In genomic region chr5:67002832-67003231, GRCh38 we compare ENCODE assay signal across 13 cellular contexts.
DNase-seq lines count a peak whose midpoint lies in the region; ATAC-seq and TF ChIP-seq lines count a peak whose summit lies in the region.
"Had no signal": no experiment of that assay in that cellular context is flagged by ENCODE, and none has a peak within 500 bp of the region (broad histone marks: within the 10 kb centered on the region; RNA-seq: fewer than 3 reads in every experiment).

No MANE protein-coding gene starts in this region.

- WGBS in stomach, 5 donors = 30 to 39% (median 34%) methylated on average over 2 of the region's 2 CpGs

- POLR2A ChIA-PET in activated B cell treated with CpG ODN at 0.5 μM for 24 hours (lab: Charles Lee) = no interaction called here
- POLR2A ChIA-PET in activated CD8-positive, alpha-beta T cell treated with anti-CD3 and anti-CD28 coated beads for 36 hours (lab: Charles Lee) = interaction anchor here (1.1 kb wide), 1 partner anchor 10 kb away, joined by 3 read pairs; no protein-coding TSS in a partner anchor

- no peaks in the 10 kb centered on the region for H3K27me3 ChIP-seq in DND-41 (ENCODE audit: insufficient read depth, low read length, poor library complexity)
- H3K27me3 ChIP-seq in stomach = no peaks in the 10 kb centered on the region

- H2AFZ ChIP-seq in DND-41 (ENCODE audit: low read depth, low read length) = peak overlapping the region; percentile 36; the same call in 1 of the 2 replicates

- H3K27ac ChIP-seq in DND-41 (ENCODE audit: low read length) = no peak overlapping the region
- H3K27ac ChIP-seq in stomach = peak overlapping the region in 4 of 5 donors; percentile 85 to 94 (median 90)
- H3K27ac ChIP-seq: HL-60 had no signal

- no peaks in the 10 kb centered on the region for H4K20me1 ChIP-seq in DND-41 (ENCODE audit: insufficient read depth, low read length)

- H3K79me2 ChIP-seq in DND-41 (ENCODE audit: insufficient read depth, low read length) = peaks cover 4% of the 10 kb centered on the region; the same call in 1 of the 2 replicates

- no peaks in the 10 kb centered on the region for H3K9me3 ChIP-seq in DND-41 (ENCODE audit: insufficient read depth, low read length, severe bottlenecking)
- no peaks in the 10 kb centered on the region for H3K9me3 ChIP-seq in stomach

- H3K36me3 Mint-ChIP-seq in activated B cell treated with CpG ODN at 0.5 μM for 24 hours (ENCODE audit: low read depth) = no peaks in the 10 kb centered on the region
- H3K36me3 Mint-ChIP-seq in immature natural killer cell = no peaks in the 10 kb centered on the region
- no peaks in the 10 kb centered on the region for H3K36me3 Mint-ChIP-seq in activated CD8-positive, alpha-beta T cell treated with anti-CD3 and anti-CD28 coated beads for 36 hours (ENCODE audit: low read depth)

- H3K4me3 ChIP-seq in DND-41 (ENCODE audit: low read depth in 1 of 2, low read length in 2 of 2) (no peak overlapping the region), stomach (no peak overlapping the region)

- no peak for TF ChIP-seq EP300 in stomach (IDR thresholded peaks at IDR 0.05)

- H3K27me3 Mint-ChIP-seq in activated B cell treated with CpG ODN at 0.5 μM for 24 hours = no peaks in the 10 kb centered on the region
- peaks cover 0 to 4% (median 4%) of the 10 kb centered on the region in 3 donors for H3K27me3 Mint-ChIP-seq in immature natural killer cell (ENCODE audit: low read depth in 3 of 3)
- no peaks in the 10 kb centered on the region for H3K27me3 Mint-ChIP-seq in activated CD8-positive, alpha-beta T cell treated with anti-CD3 and anti-CD28 coated beads for 36 hours
- H3K27me3 Mint-ChIP-seq: activated CD4-positive, alpha-beta T cell treated with anti-CD3 and anti-CD28 coated beads, Interleukin-2, amount 10 ng/mL, durations not matched to agents 24 days and 14 days had no signal

- H3K4me3 Mint-ChIP-seq in activated B cell treated with CpG ODN at 0.5 μM for 24 hours = peak overlapping the region; percentile 24
- peak overlapping the region; percentile 55 to 95 (median 79) for H3K4me3 Mint-ChIP-seq in immature natural killer cell
- H3K4me3 Mint-ChIP-seq in activated CD8-positive, alpha-beta T cell treated with anti-CD3 and anti-CD28 coated beads for 36 hours = no peak overlapping the region

- H3K4me1 ChIP-seq in DND-41 (ENCODE audit: insufficient read depth, low read length) (peaks cover 33% of the 10 kb centered on the region), stomach (peaks cover 14 to 44% (median 35%) of the 10 kb centered on the region in 4 donors)

- no peak overlapping the region for H3K27ac Mint-ChIP-seq in activated B cell treated with CpG ODN at 0.5 μM for 24 hours
- peak overlapping the region in 4 of 6 donors; percentile 13 to 87 (median 57) for H3K27ac Mint-ChIP-seq in immature natural killer cell
- no peak overlapping the region for H3K27ac Mint-ChIP-seq in activated CD8-positive, alpha-beta T cell treated with anti-CD3 and anti-CD28 coated beads for 36 hours
- H3K27ac Mint-ChIP-seq: activated CD4-positive, alpha-beta T cell treated with anti-CD3 and anti-CD28 coated beads, Interleukin-2, amount 10 ng/mL, durations not matched to agents 24 days and 14 days had no signal

- DNase-seq in DND-41 = no peak
- no peak for DNase-seq in activated B cell treated with CpG ODN at 0.5 μM for 24 hours
- no peak for DNase-seq in immature natural killer cell
- no peak for DNase-seq in stomach
- DNase-seq in activated CD8-positive, alpha-beta T cell treated with anti-CD3 and anti-CD28 coated beads for 36 hours = no peak
- no peak for DNase-seq in hypothalamus (lab: John Stamatoyannopoulos, UW)
- DNase-seq in DMS 273 (lab: John Stamatoyannopoulos, UW; ENCODE audit: unreplicated experiment) = no peak
- DNase-seq: activated CD4-positive, alpha-beta T cell treated with anti-CD3 and anti-CD28 coated beads, Interleukin-2, amount 10 ng/mL, durations not matched to agents 24 days and 14 days; COR-L47; kidney; NCI-H2171 treated with DMSO at 0.1 percent for 48 hours had no signal

- ATAC-seq in DND-41 (ENCODE audit: insufficient read depth, low read depth) (no peak), activated B cell treated with CpG ODN at 0.5 μM for 24 hours (ENCODE audit: low read depth) (no peak)
- no peak for ATAC-seq in activated CD8-positive, alpha-beta T cell treated with anti-CD3 and anti-CD28 coated beads for 36 hours

- H3K4me2 ChIP-seq in DND-41 (ENCODE audit: insufficient read depth, low read length) = 0 out of 2 replicates have a peak overlapping the region, but pooled peaks have one; percentile 96

- CTCF ChIA-PET in activated B cell treated with CpG ODN at 0.5 μM for 24 hours (lab: Charles Lee) = no interaction called here
- CTCF ChIA-PET in activated CD8-positive, alpha-beta T cell treated with anti-CD3 and anti-CD28 coated beads for 36 hours (lab: Charles Lee) = interaction anchor here (1.0 to 1.6 kb wide), 5 partner anchors 12 to 96 kb away, joined by 3 read pairs; no protein-coding TSS in a partner anchor

- H3K9ac ChIP-seq in DND-41 (ENCODE audit: low read depth, low read length) = no peak overlapping the region

- intact Hi-C loops in activated B cell treated with CpG ODN at 0.5 μM for 24 hours (cut with micrococcal nuclease) = loop anchor here (5.0 to 10.0 kb wide), 4 partner anchors 154 to 1429 kb away; no protein-coding TSS in a partner anchor
- intact Hi-C loops in stomach (cut with DNase I; ENCODE audit: low total_unique reads) = no loop called here
- intact Hi-C loops in activated CD8-positive, alpha-beta T cell treated with anti-CD3 and anti-CD28 coated beads for 36 hours (cut with micrococcal nuclease) = loop anchor here (10.0 kb wide), 2 partner anchors 152 to 202 kb away; no protein-coding TSS in a partner anchor

- no peak for TF ChIP-seq POLR2A in stomach (IDR thresholded peaks at IDR 0.05)

- TF ChIP-seq CTCF in DND-41 (IDR thresholded peaks at IDR 0.05; ENCODE audit: borderline replicate concordance, extremely low read depth, low read length, poor library complexity, severe bottlenecking) (no peak), activated B cell treated with CpG ODN at 0.5 μM for 24 hours (IDR thresholded peaks at IDR 0.05) (no peak), stomach (IDR thresholded peaks at IDR 0.05) (no peak)
- TF ChIP-seq CTCF in activated CD8-positive, alpha-beta T cell treated with anti-CD3 and anti-CD28 coated beads for 36 hours (IDR thresholded peaks at IDR 0.05) = no peak

- H3K4me1 Mint-ChIP-seq in activated B cell treated with CpG ODN at 0.5 μM for 24 hours (peaks cover 30% of the 10 kb centered on the region), immature natural killer cell (peaks cover 20 to 35% of the 10 kb centered on the region in 2 donors)
- peaks cover 44% of the 10 kb centered on the region for H3K4me1 Mint-ChIP-seq in activated CD8-positive, alpha-beta T cell treated with anti-CD3 and anti-CD28 coated beads for 36 hours (ENCODE audit: low read depth)

- no peaks in the 10 kb centered on the region for H3K9me3 Mint-ChIP-seq in activated B cell treated with CpG ODN at 0.5 μM for 24 hours
- H3K9me3 Mint-ChIP-seq in immature natural killer cell = no peaks in the 10 kb centered on the region
- H3K9me3 Mint-ChIP-seq in activated CD8-positive, alpha-beta T cell treated with anti-CD3 and anti-CD28 coated beads for 36 hours = no peaks in the 10 kb centered on the region
- H3K9me3 Mint-ChIP-seq: activated CD4-positive, alpha-beta T cell treated with anti-CD3 and anti-CD28 coated beads, Interleukin-2, amount 10 ng/mL, durations not matched to agents 24 days and 14 days; central memory CD8-positive, alpha-beta T cell had no signal

- H3K36me3 ChIP-seq in DND-41 (ENCODE audit: insufficient read depth, low read length) (no peaks in the 10 kb centered on the region), stomach (no peaks in the 10 kb centered on the region)

Comparison
In these comparisons a context has a peak if more than half of its experiments do, and no peak if none do; other contexts are left out.
1. H3K27ac Mint-ChIP-seq: peak in immature natural killer cell (4 of 6); none in activated B cell treated with CpG ODN at 0.5 μM for 24 hours (single experiment) and activated CD8-positive, alpha-beta T cell treated with anti-CD3 and anti-CD28 coated beads for 36 hours (single experiment).